ENCODE assay signal across 18 cellular contexts in the genomic region with DNA sequence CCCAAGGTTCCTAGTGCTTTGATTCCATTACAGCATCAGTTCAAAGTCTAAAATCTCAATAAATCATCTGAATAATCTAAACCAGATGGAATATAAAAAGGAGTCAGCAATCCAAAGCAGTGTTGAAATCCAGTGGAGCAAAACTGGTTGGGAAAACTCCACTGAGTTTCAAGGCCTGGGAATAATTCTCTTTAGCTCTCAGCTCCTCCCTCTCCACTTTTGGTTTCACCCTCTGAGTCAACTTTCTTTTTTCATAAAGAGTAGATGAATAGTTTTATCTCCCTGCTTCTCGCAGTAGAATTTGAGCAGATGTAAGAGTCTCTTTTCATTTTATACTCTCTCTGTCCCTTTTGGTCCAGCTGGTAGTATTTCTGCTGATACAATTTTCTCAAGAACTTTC.
"Had no signal": no experiment of that assay in that cellular context is flagged by ENCODE, and none has a peak within 500 bp of the region (broad histone marks: within the 10 kb centered on the region; RNA-seq: fewer than 3 reads in every experiment).

No MANE protein-coding gene starts in this region.

- H3K36me3 ChIP-seq: cardiac muscle cell, esophagus muscularis mucosa, left ventricle myocardium inferior, spleen, WERI-Rb-1 had no signal

- H3K4me1 Mint-ChIP-seq: nephron progenitor cell had no signal

- H3K27ac ChIP-seq: cardiac muscle cell, esophagus muscularis mucosa, hepatocyte, left ventricle myocardium inferior, spleen, WERI-Rb-1 had no signal

- H2AFZ ChIP-seq: hepatocyte had no signal

- ATAC-seq: activated CD8-positive, alpha-beta T cell treated with anti-CD3 and anti-CD28 coated beads for 36 hours; sciatic nerve had no signal

- H3K27me3 Mint-ChIP-seq: activated CD8-positive, alpha-beta T cell treated with anti-CD3 and anti-CD28 coated beads for 36 hours had no signal

- H3K4me1 ChIP-seq: esophagus muscularis mucosa, left ventricle myocardium inferior, spleen had no signal

- H3K27ac Mint-ChIP-seq: activated CD8-positive, alpha-beta T cell treated with anti-CD3 and anti-CD28 coated beads for 36 hours; nephron progenitor cell had no signal

- DNase-seq: activated CD4-positive, alpha-beta T cell treated with anti-CD3 and anti-CD28 coated beads for 4 hours; activated CD8-positive, alpha-beta memory T cell treated with anti-CD3 and anti-CD28 coated beads, Interleukin-2, amount 50 U/mL, for 48 hours; activated CD8-positive, alpha-beta T cell treated with anti-CD3 and anti-CD28 coated beads for 36 hours; activated naive CD4-positive, alpha-beta T cell treated with Interleukin-2 at 50 U/mL for 16 hours; kidney; left ventricle myocardium inferior; mesenchymal stem cell; nephron progenitor cell; spleen; stimulated activated CD4-positive, alpha-beta T cell treated with anti-CD3 and anti-CD28 coated beads, Interleukin-1b, Interleukin-23, amount 100 ng/mL, for 48 hours; stimulated activated naive CD4-positive, alpha-beta T cell; T1000; trophoblast cell; WERI-Rb-1 had no signal

- H3K4me3 Mint-ChIP-seq: activated CD8-positive, alpha-beta T cell treated with anti-CD3 and anti-CD28 coated beads for 36 hours; nephron progenitor cell had no signal

- H3K4me2 ChIP-seq: hepatocyte had no signal

- H3K27me3 ChIP-seq: cardiac muscle cell, esophagus muscularis mucosa, hepatocyte, spleen had no signal

- H3K79me2 ChIP-seq: hepatocyte had no signal

- H3K4me3 ChIP-seq: cardiac muscle cell, esophagus muscularis mucosa, hepatocyte, left ventricle myocardium inferior, spleen had no signal
